Comparison of ENCODE assay signal across 9 cellular contexts in the genomic region with DNA sequence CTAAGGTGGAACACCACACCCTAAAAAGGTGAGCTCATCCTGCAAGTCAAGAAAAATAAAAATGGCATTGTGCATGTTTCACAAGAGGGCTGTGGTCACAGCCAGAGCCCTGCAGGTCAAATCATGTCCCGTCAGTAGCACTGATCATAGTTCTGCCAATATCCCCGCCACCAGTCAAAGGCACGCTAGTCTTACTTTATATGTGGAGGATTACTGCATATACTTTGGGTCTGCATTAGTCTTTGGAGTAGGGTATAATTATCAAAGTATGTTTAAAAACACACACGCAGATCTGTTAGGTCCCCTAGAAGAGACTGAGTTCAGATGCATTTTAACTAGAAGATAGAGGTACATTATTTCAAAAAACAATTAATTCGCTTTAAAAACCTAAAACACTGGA. TPM values are rescaled to one million over a fixed set of nuclear protein-coding genes. Genes with fewer than 3 reads are reported as not detected.
DNase-seq lines count a peak whose midpoint lies in the region; ATAC-seq and TF ChIP-seq lines count a peak whose summit lies in the region.
"Had no signal": no experiment of that assay in that cellular context is flagged by ENCODE, and none has a peak within 500 bp of the region (broad histone marks: within the 10 kb centered on the region; RNA-seq: fewer than 3 reads in every experiment).

No MANE protein-coding gene starts in this region.

- DNase-seq in activated CD4-positive, alpha-beta memory T cell treated with anti-CD3 and anti-CD28 coated beads, Interleukin-2, amount 10 ng/mL, durations not matched to agents 7 days and 5 days: no peak
- DNase-seq in activated CD4-positive, alpha-beta memory T cell treated with anti-CD3 and anti-CD28 coated beads for 36 hours: no peak
- DNase-seq in T-cell (no peak), right cardiac atrium (no peak), thyroid gland (no peak), hepatic stellate cell (ENCODE audit: low spot score) (no peak), left lung (no peak)
- DNase-seq in stimulated activated naive CD8-positive, alpha-beta T cell treated with anti-CD3 and anti-CD28 coated beads, Interleukin-15, amount 100 ng/mL, for 72 hours: no peak
- DNase-seq: central memory CD4-positive, alpha-beta T cell had no signal

- no peak overlapping the region for H3K27ac Mint-ChIP-seq in activated CD4-positive, alpha-beta memory T cell treated with anti-CD3 and anti-CD28 coated beads, Interleukin-2, amount 10 ng/mL, durations not matched to agents 7 days and 5 days
- no peak overlapping the region for H3K27ac Mint-ChIP-seq in activated CD4-positive, alpha-beta memory T cell treated with anti-CD3 and anti-CD28 coated beads for 36 hours
- H3K27ac Mint-ChIP-seq in T-cell: no peak overlapping the region
- H3K27ac Mint-ChIP-seq in stimulated activated naive CD8-positive, alpha-beta T cell treated with anti-CD3 and anti-CD28 coated beads, Interleukin-15, amount 100 ng/mL, for 72 hours: no peak overlapping the region

- TF ChIP-seq CTCF in thyroid gland (IDR thresholded peaks at IDR 0.05) (no peak), left lung (IDR thresholded peaks at IDR 0.05) (no peak)

- H3K4me1 ChIP-seq in right cardiac atrium (ENCODE audit: control insufficient read depth, insufficient read depth, low read length) (no peaks in the 10 kb centered on the region), thyroid gland (peaks cover 0 to 10% of the 10 kb centered on the region in 2 donors), left lung (peaks cover 0 to 13% of the 10 kb centered on the region in 2 donors)

- intact Hi-C loops in activated CD4-positive, alpha-beta memory T cell treated with anti-CD3 and anti-CD28 coated beads for 36 hours (cut with micrococcal nuclease): loop anchor here (5.0 kb wide), 1 partner anchor 487 kb away; no protein-coding TSS in a partner anchor
- intact Hi-C loops in right cardiac atrium (cut with DNase I): loop anchor here in 2 of 4 donors (5.0 kb wide), 1 partner anchor 103 kb away; no protein-coding TSS in a partner anchor
- intact Hi-C loops in thyroid gland (cut with DNase I): loop anchor here (5.0 kb wide), 1 partner anchor 398 kb away; no protein-coding TSS in a partner anchor
- intact Hi-C loops in left lung (cut with DNase I): loop anchor here in 1 of 2 donors (5.0 kb wide), 1 partner anchor 103 kb away; no protein-coding TSS in a partner anchor

- CTCF ChIA-PET in activated CD4-positive, alpha-beta memory T cell treated with anti-CD3 and anti-CD28 coated beads, Interleukin-2, amount 10 ng/mL, durations not matched to agents 7 days and 5 days (lab: Charles Lee): interaction anchor here (1.1 to 3.7 kb wide), 6 partner anchors 11 to 299 kb away, joined by 3 to 21 read pairs (median 4); a partner anchor contains a TSS
- CTCF ChIA-PET in activated CD4-positive, alpha-beta memory T cell treated with anti-CD3 and anti-CD28 coated beads for 36 hours (lab: Charles Lee): interaction anchor here (1.1 to 3.4 kb wide), 4 partner anchors 10 to 570 kb away, joined by 3 to 19 read pairs (median 10); no protein-coding TSS in a partner anchor
- CTCF ChIA-PET in T-cell (lab: Charles Lee): interaction anchor here in 1 of 2 donors (0.7 to 3.0 kb wide), 4 partner anchors 11 to 161 kb away, joined by 3 to 30 read pairs (median 7); no protein-coding TSS in a partner anchor

- H3K4me3 Mint-ChIP-seq in activated CD4-positive, alpha-beta memory T cell treated with anti-CD3 and anti-CD28 coated beads, Interleukin-2, amount 10 ng/mL, durations not matched to agents 7 days and 5 days: peak overlapping the region; percentile 86
- H3K4me3 Mint-ChIP-seq in activated CD4-positive, alpha-beta memory T cell treated with anti-CD3 and anti-CD28 coated beads for 36 hours: no peak overlapping the region
- peak overlapping the region in 2 of 3 donors; percentile 31 to 87 for H3K4me3 Mint-ChIP-seq in T-cell
- no peak overlapping the region for H3K4me3 Mint-ChIP-seq in stimulated activated naive CD8-positive, alpha-beta T cell treated with anti-CD3 and anti-CD28 coated beads, Interleukin-15, amount 100 ng/mL, for 72 hours

- H3K27me3 ChIP-seq in right cardiac atrium (ENCODE audit: control insufficient read depth, insufficient read depth) (no peaks in the 10 kb centered on the region), thyroid gland (no peaks in the 10 kb centered on the region), left lung (peaks cover 29 to 68% of the 10 kb centered on the region in 2 donors)

- H3K9me3 ChIP-seq in right cardiac atrium (ENCODE audit: control insufficient read depth, low read length) (no peaks in the 10 kb centered on the region), thyroid gland (no peaks in the 10 kb centered on the region), left lung (no peaks in the 10 kb centered on the region)

- no peaks in the 10 kb centered on the region for H3K9me3 Mint-ChIP-seq in activated CD4-positive, alpha-beta memory T cell treated with anti-CD3 and anti-CD28 coated beads, Interleukin-2, amount 10 ng/mL, durations not matched to agents 7 days and 5 days
- H3K9me3 Mint-ChIP-seq in activated CD4-positive, alpha-beta memory T cell treated with anti-CD3 and anti-CD28 coated beads for 36 hours: no peaks in the 10 kb centered on the region
- H3K9me3 Mint-ChIP-seq in T-cell: no peaks in the 10 kb centered on the region
- H3K9me3 Mint-ChIP-seq in stimulated activated naive CD8-positive, alpha-beta T cell treated with anti-CD3 and anti-CD28 coated beads, Interleukin-15, amount 100 ng/mL, for 72 hours: no peaks in the 10 kb centered on the region

- peaks cover 7% of the 10 kb centered on the region for H3K27me3 Mint-ChIP-seq in activated CD4-positive, alpha-beta memory T cell treated with anti-CD3 and anti-CD28 coated beads, Interleukin-2, amount 10 ng/mL, durations not matched to agents 7 days and 5 days
- peaks cover 9% of the 10 kb centered on the region for H3K27me3 Mint-ChIP-seq in activated CD4-positive, alpha-beta memory T cell treated with anti-CD3 and anti-CD28 coated beads for 36 hours
- peaks cover 28 to 32% of the 10 kb centered on the region in 2 donors for H3K27me3 Mint-ChIP-seq in T-cell
- peaks cover 56% of the 10 kb centered on the region for H3K27me3 Mint-ChIP-seq in stimulated activated naive CD8-positive, alpha-beta T cell treated with anti-CD3 and anti-CD28 coated beads, Interleukin-15, amount 100 ng/mL, for 72 hours

- H3K4me3 ChIP-seq in right cardiac atrium (ENCODE audit: low read length): peak overlapping the region; percentile 78
- H3K4me3 ChIP-seq in thyroid gland (replicated peaks in 1 of 3): no peak overlapping the region
- peak overlapping the region in 1 of 2 donors; percentile 52 for H3K4me3 ChIP-seq in left lung

- H3K36me3 ChIP-seq in thyroid gland: no peaks in the 10 kb centered on the region
- H3K36me3 ChIP-seq in left lung: no peaks in the 10 kb centered on the region

- POLR2A ChIA-PET in activated CD4-positive, alpha-beta memory T cell treated with anti-CD3 and anti-CD28 coated beads, Interleukin-2, amount 10 ng/mL, durations not matched to agents 7 days and 5 days (lab: Charles Lee): interaction anchor here (1.1 to 2.8 kb wide), 5 partner anchors 11 to 350 kb away, joined by 3 to 7 read pairs (median 3); a partner anchor contains a TSS
- POLR2A ChIA-PET in activated CD4-positive, alpha-beta memory T cell treated with anti-CD3 and anti-CD28 coated beads for 36 hours (lab: Charles Lee): no interaction called here
- POLR2A ChIA-PET in T-cell (lab: Charles Lee): no interaction called here

- TF ChIP-seq POLR2A in thyroid gland (IDR thresholded peaks at IDR 0.05): peak in 1 of 2 donors; percentile 32

- H3K4me1 Mint-ChIP-seq in activated CD4-positive, alpha-beta memory T cell treated with anti-CD3 and anti-CD28 coated beads, Interleukin-2, amount 10 ng/mL, durations not matched to agents 7 days and 5 days: peaks cover 33% of the 10 kb centered on the region
- H3K4me1 Mint-ChIP-seq in activated CD4-positive, alpha-beta memory T cell treated with anti-CD3 and anti-CD28 coated beads for 36 hours (ENCODE audit: low read depth): peaks cover 21% of the 10 kb centered on the region
- peaks cover 23 to 34% (median 26%) of the 10 kb centered on the region in 3 donors for H3K4me1 Mint-ChIP-seq in T-cell
- peaks cover 31% of the 10 kb centered on the region for H3K4me1 Mint-ChIP-seq in stimulated activated naive CD8-positive, alpha-beta T cell treated with anti-CD3 and anti-CD28 coated beads, Interleukin-15, amount 100 ng/mL, for 72 hours

- H3K36me3 Mint-ChIP-seq in activated CD4-positive, alpha-beta memory T cell treated with anti-CD3 and anti-CD28 coated beads, Interleukin-2, amount 10 ng/mL, durations not matched to agents 7 days and 5 days (ENCODE audit: low read depth): peaks cover 2% of the 10 kb centered on the region
- no peaks in the 10 kb centered on the region for H3K36me3 Mint-ChIP-seq in activated CD4-positive, alpha-beta memory T cell treated with anti-CD3 and anti-CD28 coated beads for 36 hours
- H3K36me3 Mint-ChIP-seq in T-cell: no peaks in the 10 kb centered on the region

- WGBS in right cardiac atrium: 72% methylated on average over 5 of the region's 5 CpGs
- 79 to 81% methylated on average over 5 of the region's 5 CpGs for WGBS in thyroid gland, 2 donors

- ATAC-seq in T-cell (replicated peaks in 1 of 4) (no peak), right cardiac atrium (no peak), left lung (no peak)
- ATAC-seq in stimulated activated naive CD8-positive, alpha-beta T cell treated with anti-CD3 and anti-CD28 coated beads, Interleukin-15, amount 100 ng/mL, for 72 hours: no peak

- peak overlapping the region; percentile 36 for H3K27ac ChIP-seq in right cardiac atrium (ENCODE audit: low read length)
- H3K27ac ChIP-seq in thyroid gland: peak overlapping the region in 2 of 3 donors; percentile 83 to 89
- no peak overlapping the region for H3K27ac ChIP-seq in left lung

RNA-seq across cellular contexts. Expression of a gene that starts 1.8 kb away (rescaled TPM):
- 10 to 100 TPM; 18.0 to 19.0 TPM for total RNA-seq in activated CD4-positive, alpha-beta memory T cell treated with anti-CD3 and anti-CD28 coated beads, Interleukin-2, amount 10 ng/mL, durations not matched to agents 7 days and 5 days
- 1 to 10 TPM; 8.7 to 8.8 TPM for total RNA-seq in activated CD4-positive, alpha-beta memory T cell treated with anti-CD3 and anti-CD28 coated beads for 36 hours
- total RNA-seq in T-cell (1 to 10 TPM in 4 of 5 donors, under 1 TPM in 1; 0.80 to 6.2 (median 2.4) TPM), right cardiac atrium (10 to 100 TPM; 34.6 to 44.6 (median 38.7) TPM), thyroid gland (10 to 100 TPM; 26.4 to 47.8 (median 31.2) TPM), left lung (10 to 100 TPM; 31.4 to 64.9 TPM)
- polyA plus RNA-seq in right cardiac atrium: 35.9 TPM

RNA-seq across cellular contexts. Expression of a gene that starts 56.3 kb away (rescaled TPM):
- under 1 TPM; 0.50 to 0.55 TPM for total RNA-seq in activated CD4-positive, alpha-beta memory T cell treated with anti-CD3 and anti-CD28 coated beads, Interleukin-2, amount 10 ng/mL, durations not matched to agents 7 days and 5 days
- under 1 TPM; 0.71 to 0.85 TPM for total RNA-seq in activated CD4-positive, alpha-beta memory T cell treated with anti-CD3 and anti-CD28 coated beads for 36 hours
- total RNA-seq in T-cell: under 1 TPM in 3 of 5 donors, not detected in 2; 0.09 to 0.12 (median 0.10) TPM
- 1 to 10 TPM; 1.1 to 2.0 (median 1.6) TPM for total RNA-seq in right cardiac atrium
- 0.63 TPM for polyA plus RNA-seq in right cardiac atrium
- 1 to 10 TPM; 2.4 to 7.2 (median 4.4) TPM for total RNA-seq in thyroid gland
- total RNA-seq in left lung: 10 to 100 TPM; 16.9 to 22.6 TPM

Comparison
In these comparisons a context has a peak if more than half of its experiments do, and no peak if none do; other contexts are left out.
1. H3K4me3 Mint-ChIP-seq: peak in activated CD4-positive, alpha-beta memory T cell treated with anti-CD3 and anti-CD28 coated beads, Interleukin-2, amount 10 ng/mL, durations not matched to agents 7 days and 5 days (single experiment) and T-cell (2 of 3); none in activated CD4-positive, alpha-beta memory T cell treated with anti-CD3 and anti-CD28 coated beads for 36 hours (single experiment) and stimulated activated naive CD8-positive, alpha-beta T cell treated with anti-CD3 and anti-CD28 coated beads, Interleukin-15, amount 100 ng/mL, for 72 hours (0 of 2).
2. H3K27ac ChIP-seq: peak in right cardiac atrium (single experiment) and thyroid gland (2 of 3); none in left lung (0 of 2).